Comparison of ENCODE assay signal across 19 cellular contexts in genomic region chr15:98043160-98044059, GRCh38.
"Had no signal": no experiment of that assay in that cellular context is flagged by ENCODE, and none has a peak within 500 bp of the region (broad histone marks: within the 10 kb centered on the region; RNA-seq: fewer than 3 reads in every experiment).

No MANE protein-coding gene starts in this region.

- H3K36me3 ChIP-seq: ascending aorta, esophagus squamous epithelium, neural progenitor cell, spleen had no signal

- H3K9ac ChIP-seq: neural progenitor cell, parathyroid adenoma had no signal

- ATAC-seq: activated CD8-positive, alpha-beta T cell treated with anti-CD3 and anti-CD28 coated beads for 36 hours; left cardiac atrium; right cardiac atrium; stimulated activated naive B cell treated with anti-CD40 and anti-IgM and Interleukin-4, amounts not matched to agents 10 μg/mL and 1 μg/mL and 100 μg/mL, for 72 hours; T-cell had no signal

- H3K27me3 ChIP-seq: ascending aorta, esophagus squamous epithelium, neural progenitor cell, spleen had no signal

- H3K4me1 ChIP-seq: ascending aorta, esophagus squamous epithelium, neural progenitor cell, parathyroid adenoma, spleen had no signal

- H3K4me2 ChIP-seq: neural progenitor cell had no signal

- H3K79me2 ChIP-seq: parathyroid adenoma had no signal

- DNase-seq: activated CD8-positive, alpha-beta memory T cell treated with anti-CD3 and anti-CD28 coated beads, Interleukin-2, amount 50 U/mL, for 48 hours; activated CD8-positive, alpha-beta T cell treated with anti-CD3 and anti-CD28 coated beads for 36 hours; activated naive CD8-positive, alpha-beta T cell treated with anti-CD3 and anti-CD28 coated beads, Interleukin-2, amount 10 ng/mL, durations not matched to agents 7 days and 5 days; esophagus squamous epithelium; foreskin fibroblast; glutamatergic neuron; immature natural killer cell; left cardiac atrium; mesendoderm; right cardiac atrium; spleen; stimulated activated CD4-positive, alpha-beta T cell treated with anti-CD3 and anti-CD28 coated beads, Interleukin-2, amount 100 ng/mL, for 24 hours; stimulated activated naive B cell treated with anti-CD40 and anti-IgM and Interleukin-4, amounts not matched to agents 10 μg/mL and 1 μg/mL and 100 μg/mL, for 72 hours; T-cell; T1000; trophoblast cell had no signal

- H3K4me1 Mint-ChIP-seq: activated naive CD8-positive, alpha-beta T cell treated with anti-CD3 and anti-CD28 coated beads, Interleukin-2, amount 10 ng/mL, durations not matched to agents 7 days and 5 days; immature natural killer cell; neural progenitor cell; stimulated activated naive B cell treated with anti-CD40 and anti-IgM and Interleukin-4, amounts not matched to agents 10 μg/mL and 1 μg/mL and 100 μg/mL, for 72 hours; T-cell had no signal

- H3K4me3 Mint-ChIP-seq: activated CD8-positive, alpha-beta T cell treated with anti-CD3 and anti-CD28 coated beads for 36 hours; activated naive CD8-positive, alpha-beta T cell treated with anti-CD3 and anti-CD28 coated beads, Interleukin-2, amount 10 ng/mL, durations not matched to agents 7 days and 5 days; immature natural killer cell; neural progenitor cell; stimulated activated naive B cell treated with anti-CD40 and anti-IgM and Interleukin-4, amounts not matched to agents 10 μg/mL and 1 μg/mL and 100 μg/mL, for 72 hours; T-cell had no signal

- H3K36me3 Mint-ChIP-seq: activated naive CD8-positive, alpha-beta T cell treated with anti-CD3 and anti-CD28 coated beads, Interleukin-2, amount 10 ng/mL, durations not matched to agents 7 days and 5 days; immature natural killer cell; neural progenitor cell; stimulated activated naive B cell treated with anti-CD40 and anti-IgM and Interleukin-4, amounts not matched to agents 10 μg/mL and 1 μg/mL and 100 μg/mL, for 72 hours; T-cell had no signal

- H3K27ac ChIP-seq: ascending aorta, esophagus squamous epithelium, neural progenitor cell, parathyroid adenoma, spleen had no signal

- H3K27me3 Mint-ChIP-seq: activated CD8-positive, alpha-beta T cell treated with anti-CD3 and anti-CD28 coated beads for 36 hours; activated naive CD8-positive, alpha-beta T cell treated with anti-CD3 and anti-CD28 coated beads, Interleukin-2, amount 10 ng/mL, durations not matched to agents 7 days and 5 days; T-cell had no signal

- H3K9me3 ChIP-seq: ascending aorta, esophagus squamous epithelium had no signal

- H3K27ac Mint-ChIP-seq: activated CD8-positive, alpha-beta T cell treated with anti-CD3 and anti-CD28 coated beads for 36 hours; activated naive CD8-positive, alpha-beta T cell treated with anti-CD3 and anti-CD28 coated beads, Interleukin-2, amount 10 ng/mL, durations not matched to agents 7 days and 5 days; immature natural killer cell; neural progenitor cell; stimulated activated naive B cell treated with anti-CD40 and anti-IgM and Interleukin-4, amounts not matched to agents 10 μg/mL and 1 μg/mL and 100 μg/mL, for 72 hours; T-cell had no signal

- H3K9me3 Mint-ChIP-seq: activated CD8-positive, alpha-beta T cell treated with anti-CD3 and anti-CD28 coated beads for 36 hours; neural progenitor cell had no signal

- H2AFZ ChIP-seq: neural progenitor cell, parathyroid adenoma had no signal

- H3K4me3 ChIP-seq: ascending aorta, esophagus squamous epithelium, neural progenitor cell, spleen had no signal
